ENCODE assay signal across 12 cellular contexts in genomic region chr6:44779130-44779826, GRCh38.
DNase-seq lines count a peak whose midpoint lies in the region; ATAC-seq, FAIRE-seq and TF ChIP-seq lines count a peak whose summit lies in the region.
"Had no signal": no experiment of that assay in that cellular context is flagged by ENCODE, and none has a peak within 500 bp of the region (broad histone marks: within the 10 kb centered on the region; RNA-seq: fewer than 3 reads in every experiment).

No MANE protein-coding gene starts in this region.

- ATAC-seq in HG03175 (IDR thresholded peaks at IDR 0.05; ENCODE audit: unreplicated experiment): peak; percentile 66

- H3K27ac Mint-ChIP-seq in activated CD4-positive, alpha-beta T cell treated with anti-CD3 and anti-CD28 coated beads, Interleukin-2, amount 10 ng/mL, durations not matched to agents 24 days and 14 days: no peak overlapping the region
- no peak overlapping the region for H3K27ac Mint-ChIP-seq in chondrocyte (ENCODE audit: unreplicated experiment)

- TF ChIP-seq CTCF in GM20000 (IDR thresholded peaks at IDR 0.05; ENCODE audit: extremely low read depth, missing control alignments): no peak
- TF ChIP-seq CTCF in colonic mucosa (IDR thresholded peaks at IDR 0.05): no peak
- TF ChIP-seq CTCF in chondrocyte (IDR thresholded peaks at IDR 0.05): no peak

- H3K27ac ChIP-seq in colonic mucosa: no peak overlapping the region
- H3K27ac ChIP-seq: tibial artery had no signal

- H3K9me3 Mint-ChIP-seq in activated CD4-positive, alpha-beta T cell treated with anti-CD3 and anti-CD28 coated beads, Interleukin-2, amount 10 ng/mL, durations not matched to agents 24 days and 14 days: peaks cover 13% of the 10 kb centered on the region
- peaks cover 8% of the 10 kb centered on the region for H3K9me3 Mint-ChIP-seq in chondrocyte (ENCODE audit: low read depth)

- H3K27me3 Mint-ChIP-seq in activated CD4-positive, alpha-beta T cell treated with anti-CD3 and anti-CD28 coated beads, Interleukin-2, amount 10 ng/mL, durations not matched to agents 24 days and 14 days: peaks cover 2% of the 10 kb centered on the region
- H3K27me3 Mint-ChIP-seq in chondrocyte (ENCODE audit: low read depth): no peaks in the 10 kb centered on the region

- DNase-seq in GM12891 (ENCODE audit: insufficient read length, low spot score) (no peak), GM20000 (ENCODE audit: low spot score) (peak; percentile 14), globus pallidus (ENCODE audit: low spot score) (peak; percentile 39), NCI-H2081 (lab: John Stamatoyannopoulos, UW) (no peak), colonic mucosa (no peak), chondrocyte (ENCODE audit: low spot score) (no peak)
- DNase-seq in activated CD4-positive, alpha-beta T cell treated with anti-CD3 and anti-CD28 coated beads, Interleukin-2, amount 10 ng/mL, durations not matched to agents 24 days and 14 days: no peak
- DNase-seq: activated CD4-positive, alpha-beta T cell treated with anti-CD3 and anti-CD28 coated beads for 4 hours; activated gamma-delta T cell; NCI-H524 had no signal

- no peaks in the 10 kb centered on the region for H3K4me1 ChIP-seq in colonic mucosa
- H3K4me1 ChIP-seq: tibial artery had no signal

- FAIRE-seq in GM12891 (lab: Jason Lieb, UNC): no peak

- no peaks in the 10 kb centered on the region for H3K27me3 ChIP-seq in colonic mucosa
- H3K27me3 ChIP-seq: tibial artery had no signal

- peaks cover 2% of the 10 kb centered on the region for H3K36me3 Mint-ChIP-seq in activated CD4-positive, alpha-beta T cell treated with anti-CD3 and anti-CD28 coated beads, Interleukin-2, amount 10 ng/mL, durations not matched to agents 24 days and 14 days (ENCODE audit: low read depth)
- peaks cover 4% of the 10 kb centered on the region for H3K36me3 Mint-ChIP-seq in chondrocyte (ENCODE audit: low read depth)

- no peak overlapping the region for H3K9ac ChIP-seq in colonic mucosa (ENCODE audit: low read depth in 2 of 2, low read length in 2 of 2)

- no peak for TF ChIP-seq POLR2A in GM12891 (IDR thresholded peaks at IDR 0.05; ENCODE audit: low read depth, low read length)

- no peaks in the 10 kb centered on the region for H3K4me1 Mint-ChIP-seq in activated CD4-positive, alpha-beta T cell treated with anti-CD3 and anti-CD28 coated beads, Interleukin-2, amount 10 ng/mL, durations not matched to agents 24 days and 14 days
- no peaks in the 10 kb centered on the region for H3K4me1 Mint-ChIP-seq in chondrocyte (ENCODE audit: low read depth)

- no peaks in the 10 kb centered on the region for H3K9me3 ChIP-seq in colonic mucosa

- H3K4me3 ChIP-seq in colonic mucosa: no peak overlapping the region
- H3K4me3 ChIP-seq: tibial artery had no signal

- intact Hi-C loops in activated CD4-positive, alpha-beta T cell treated with anti-CD3 and anti-CD28 coated beads, Interleukin-2, amount 10 ng/mL, durations not matched to agents 24 days and 14 days (cut with micrococcal nuclease): no loop called here
- intact Hi-C loops in colonic mucosa (cut with DNase I): no loop called here

- H3K4me3 Mint-ChIP-seq in activated CD4-positive, alpha-beta T cell treated with anti-CD3 and anti-CD28 coated beads, Interleukin-2, amount 10 ng/mL, durations not matched to agents 24 days and 14 days: no peak overlapping the region
- H3K4me3 Mint-ChIP-seq in chondrocyte (ENCODE audit: unreplicated experiment): no peak overlapping the region

- H3K36me3 ChIP-seq in colonic mucosa: no peaks in the 10 kb centered on the region
- H3K36me3 ChIP-seq: tibial artery had no signal

TF ChIP-seq in GM12891, 5 proteins besides CTCF, POLR2A, EP300 and RAD21:
- TF ChIP-seq SPI1 (IDR thresholded peaks at IDR 0.05; ENCODE audit: low read depth, low read length): peak; percentile 94
- TF ChIP-seq POLR2AphosphoS5 (IDR thresholded peaks at IDR 0.05; ENCODE audit: low read depth, low read length): no peak
- no peak for TF ChIP-seq POU2F2 (IDR thresholded peaks at IDR 0.05; ENCODE audit: low read depth, low read length)
- TF ChIP-seq TAF1 (IDR thresholded peaks at IDR 0.05; ENCODE audit: low read depth, low read length): no peak
- no peak for TF ChIP-seq PAX5 (IDR thresholded peaks at IDR 0.05; ENCODE audit: insufficient read depth, low read length, severe bottlenecking)

Comparison
In these comparisons a context has a peak if more than half of its experiments do, and no peak if none do; other contexts are left out.
1. DNase-seq: peak in GM20000 (single experiment) and globus pallidus (single experiment); none in GM12891 (single experiment), activated CD4-positive, alpha-beta T cell treated with anti-CD3 and anti-CD28 coated beads, Interleukin-2, amount 10 ng/mL, durations not matched to agents 24 days and 14 days (single experiment), NCI-H2081 (0 of 2), colonic mucosa (single experiment) and chondrocyte (single experiment).